8 cellular contexts compared by ENCODE assay signal in genomic region chr9:90141723-90142122, GRCh38.
A peak's percentile ranks its signal among the peaks of the same experiment; 100 is the strongest.
DNase-seq lines count a peak whose midpoint lies in the region; ATAC-seq and TF ChIP-seq lines count a peak whose summit lies in the region.

No MANE protein-coding gene starts in this region.

- H3K4me3 Mint-ChIP-seq in naive B cell (no peak overlapping the region), T-helper 17 cell (no peak overlapping the region)
- no peak overlapping the region for H3K4me3 Mint-ChIP-seq in activated T-helper 17 cell treated with anti-CD3 and anti-CD28 coated beads, Interleukin-2, amount 50 U/mL, for 72 hours
- no peak overlapping the region for H3K4me3 Mint-ChIP-seq in activated CD4-positive, alpha-beta T cell treated with anti-CD3 and anti-CD28 coated beads, Interleukin-2, amount 10 ng/mL, durations not matched to agents 7 days and 5 days

- peak; percentile 34 for DNase-seq in NCI-H82 (lab: John Stamatoyannopoulos, UW)
- no peak for DNase-seq in NCI-H82 treated with DMSO at 0.1 percent for 48 hours (lab: John Stamatoyannopoulos, UW; ENCODE audit: unreplicated experiment)
- peak; percentile 34 for DNase-seq in NCI-H2227 (lab: John Stamatoyannopoulos, UW; ENCODE audit: unreplicated experiment)
- peak; percentile 36 to 40 for DNase-seq in cardiac fibroblast (ENCODE audit: low read depth in 2 of 2)
- peak; percentile 23 for DNase-seq in naive B cell
- no peak for DNase-seq in T-helper 17 cell
- DNase-seq in activated CD4-positive, alpha-beta T cell treated with anti-CD3 and anti-CD28 coated beads, Interleukin-2, amount 10 ng/mL, durations not matched to agents 7 days and 5 days: no peak

- peak; percentile 45 for TF ChIP-seq CTCF in cardiac fibroblast (IDR thresholded peaks at IDR 0.05; ENCODE audit: low read depth, low read length)

- peaks cover 5 to 15% (median 13%) of the 10 kb centered on the region in 3 donors for H3K27me3 Mint-ChIP-seq in naive B cell
- peaks cover 35% of the 10 kb centered on the region for H3K27me3 Mint-ChIP-seq in T-helper 17 cell
- peaks cover 25% of the 10 kb centered on the region for H3K27me3 Mint-ChIP-seq in activated T-helper 17 cell treated with anti-CD3 and anti-CD28 coated beads, Interleukin-2, amount 50 U/mL, for 72 hours
- peaks cover 30% of the 10 kb centered on the region for H3K27me3 Mint-ChIP-seq in activated CD4-positive, alpha-beta T cell treated with anti-CD3 and anti-CD28 coated beads, Interleukin-2, amount 10 ng/mL, durations not matched to agents 7 days and 5 days

- H3K27ac Mint-ChIP-seq in naive B cell (no peak overlapping the region), T-helper 17 cell (no peak overlapping the region)
- no peak overlapping the region for H3K27ac Mint-ChIP-seq in activated T-helper 17 cell treated with anti-CD3 and anti-CD28 coated beads, Interleukin-2, amount 50 U/mL, for 72 hours
- no peak overlapping the region for H3K27ac Mint-ChIP-seq in activated CD4-positive, alpha-beta T cell treated with anti-CD3 and anti-CD28 coated beads, Interleukin-2, amount 10 ng/mL, durations not matched to agents 7 days and 5 days

- H3K9me3 ChIP-seq in T-helper 17 cell (ENCODE audit: control insufficient read depth, low read length, poor library complexity, severe bottlenecking): no peaks in the 10 kb centered on the region

- no peaks in the 10 kb centered on the region for H3K36me3 Mint-ChIP-seq in naive B cell
- peaks cover 2% of the 10 kb centered on the region for H3K36me3 Mint-ChIP-seq in T-helper 17 cell (ENCODE audit: low read depth)
- H3K36me3 Mint-ChIP-seq in activated T-helper 17 cell treated with anti-CD3 and anti-CD28 coated beads, Interleukin-2, amount 50 U/mL, for 72 hours (ENCODE audit: low read depth): no peaks in the 10 kb centered on the region
- no peaks in the 10 kb centered on the region for H3K36me3 Mint-ChIP-seq in activated CD4-positive, alpha-beta T cell treated with anti-CD3 and anti-CD28 coated beads, Interleukin-2, amount 10 ng/mL, durations not matched to agents 7 days and 5 days (ENCODE audit: low read depth)

- H3K4me1 Mint-ChIP-seq in naive B cell (peaks cover 5 to 7% (median 7%) of the 10 kb centered on the region in 3 donors), T-helper 17 cell (peaks cover 8% of the 10 kb centered on the region)
- no peaks in the 10 kb centered on the region for H3K4me1 Mint-ChIP-seq in activated T-helper 17 cell treated with anti-CD3 and anti-CD28 coated beads, Interleukin-2, amount 50 U/mL, for 72 hours
- H3K4me1 Mint-ChIP-seq in activated CD4-positive, alpha-beta T cell treated with anti-CD3 and anti-CD28 coated beads, Interleukin-2, amount 10 ng/mL, durations not matched to agents 7 days and 5 days: peaks cover 2% of the 10 kb centered on the region

- H3K9me3 Mint-ChIP-seq in naive B cell: peaks cover 0 to 7% (median 0%) of the 10 kb centered on the region in 7 donors
- no peaks in the 10 kb centered on the region for H3K9me3 Mint-ChIP-seq in activated T-helper 17 cell treated with anti-CD3 and anti-CD28 coated beads, Interleukin-2, amount 50 U/mL, for 72 hours
- no peaks in the 10 kb centered on the region for H3K9me3 Mint-ChIP-seq in activated CD4-positive, alpha-beta T cell treated with anti-CD3 and anti-CD28 coated beads, Interleukin-2, amount 10 ng/mL, durations not matched to agents 7 days and 5 days

- H3K4me3 ChIP-seq in cardiac fibroblast (replicated peaks in 1 of 2; ENCODE audit: low read depth in 2 of 2, low read length in 2 of 2): no peak overlapping the region

- CTCF ChIA-PET in activated CD4-positive, alpha-beta T cell treated with anti-CD3 and anti-CD28 coated beads, Interleukin-2, amount 10 ng/mL, durations not matched to agents 7 days and 5 days (lab: Charles Lee): no interaction called here

- POLR2A ChIA-PET in activated CD4-positive, alpha-beta T cell treated with anti-CD3 and anti-CD28 coated beads, Interleukin-2, amount 10 ng/mL, durations not matched to agents 7 days and 5 days (lab: Charles Lee): no interaction called here

- ATAC-seq in naive B cell (ENCODE audit: low read depth in 2 of 2) (peak; percentile 37 to 53), T-helper 17 cell (no peak)
- no peak for ATAC-seq in activated T-helper 17 cell treated with anti-CD3 and anti-CD28 coated beads, Interleukin-2, amount 50 U/mL, for 72 hours (replicated peaks)

Comparison
In these comparisons a context has a peak if more than half of its experiments do, and no peak if none do; other contexts are left out.
1. DNase-seq: peak in NCI-H82 (single experiment), NCI-H2227 (single experiment), cardiac fibroblast (2 of 2) and naive B cell (single experiment); none in NCI-H82 treated with DMSO at 0.1 percent for 48 hours (single experiment), T-helper 17 cell (0 of 3) and activated CD4-positive, alpha-beta T cell treated with anti-CD3 and anti-CD28 coated beads, Interleukin-2, amount 10 ng/mL, durations not matched to agents 7 days and 5 days (single experiment).
2. ATAC-seq: peak in naive B cell (2 of 2); none in T-helper 17 cell (single experiment) and activated T-helper 17 cell treated with anti-CD3 and anti-CD28 coated beads, Interleukin-2, amount 50 U/mL, for 72 hours (single experiment).